ENCODE assay signal across 33 cellular contexts in the genomic region with DNA sequence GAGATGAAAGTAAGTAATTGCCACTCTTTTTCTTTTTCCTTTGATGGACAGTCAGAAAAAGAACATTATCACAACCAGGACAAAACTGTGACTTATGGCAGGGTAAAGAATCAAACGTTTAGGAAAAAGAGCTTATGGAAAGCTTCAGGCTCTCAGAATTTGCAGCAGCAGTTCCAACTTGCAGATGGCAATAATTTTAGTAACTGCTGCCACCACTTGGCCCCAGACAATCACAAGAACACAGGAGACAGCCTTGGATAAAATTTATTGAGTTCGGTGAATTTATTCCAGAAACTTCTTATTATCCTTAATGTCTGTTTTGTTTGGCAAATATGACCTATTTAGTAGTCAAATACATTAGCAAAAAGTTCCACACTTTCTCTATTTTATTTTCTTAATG.
A peak's percentile ranks its signal among the peaks of the same experiment; 100 is the strongest.
DNase-seq lines count a peak whose midpoint lies in the region; ATAC-seq and TF ChIP-seq lines count a peak whose summit lies in the region.
"Had no signal": no experiment of that assay in that cellular context is flagged by ENCODE, and none has a peak within 500 bp of the region (broad histone marks: within the 10 kb centered on the region; RNA-seq: fewer than 3 reads in every experiment).

No MANE protein-coding gene starts in this region.

- peak; percentile 35; the same call in 1 of the 2 replicates for ATAC-seq in PC-3
- ATAC-seq: right cardiac atrium had no signal

- POLR2A ChIA-PET in A673 (lab: Charles Lee; ENCODE audit: low non-redundant PET) (no interaction called here), PC-3 (lab: Charles Lee; ENCODE audit: unreplicated experiment) (no interaction called here)

- TF ChIP-seq EP300 in Ishikawa (IDR thresholded peaks at IDR 0.05; ENCODE audit: borderline replicate concordance) (no peak), tibial nerve (IDR thresholded peaks at IDR 0.05) (no peak)

- no peaks in the 10 kb centered on the region for H3K9me2 ChIP-seq in PC-3 (replicated peaks; ENCODE audit: low read length)

- CTCF ChIA-PET in A673 (lab: Charles Lee) (no interaction called here), PC-3 (lab: Charles Lee) (no interaction called here)

- no TSS peak for BruUV-seq in A673 (replicated peaks; lab: Mats Ljungman, UMichigan)
- BruUV-seq in PC-3 (replicated peaks; lab: Mats Ljungman, UMichigan), result no TSS peak

- H3K27ac ChIP-seq in A673 (ENCODE audit: low read depth, low read length, poor library complexity, severe bottlenecking) (no peak overlapping the region), PC-3 (ENCODE audit: low read length) (no peak overlapping the region), tibial nerve (no peak overlapping the region)
- H3K27ac ChIP-seq: colonic mucosa, HL-60, spleen, stomach, thyroid gland had no signal

- H3K79me2 ChIP-seq in PC-3 (ENCODE audit: low read length), result no peaks in the 10 kb centered on the region

- no peaks in the 10 kb centered on the region for H3K9me3 ChIP-seq in A673 (ENCODE audit: low read depth, low read length, poor library complexity, severe bottlenecking)
- no peaks in the 10 kb centered on the region for H3K9me3 ChIP-seq in PC-3 (ENCODE audit: low read length)
- no peaks in the 10 kb centered on the region for H3K9me3 ChIP-seq in tibial nerve
- H3K9me3 ChIP-seq: colonic mucosa, stomach, thyroid gland had no signal

- intact Hi-C loops in A673 (cut with micrococcal nuclease; ENCODE audit: unreplicated experiment), result no loop called here
- intact Hi-C loops in PC-3 (cut with micrococcal nuclease), result no loop called here

- H3K27me3 ChIP-seq in A673 (replicated peaks; ENCODE audit: insufficient read depth, low read depth, low read length, poor library complexity) (no peaks in the 10 kb centered on the region), PC-3 (ENCODE audit: low read length) (no peaks in the 10 kb centered on the region), tibial nerve (no peaks in the 10 kb centered on the region)
- H3K27me3 ChIP-seq: colonic mucosa, spleen, stomach, thyroid gland had no signal

- no peaks in the 10 kb centered on the region for H3F3A ChIP-seq in PC-3 (ENCODE audit: low read length, unreplicated experiment)

- no peaks in the 10 kb centered on the region for H4K20me1 ChIP-seq in PC-3 (ENCODE audit: low read length)

- H2AFZ ChIP-seq in PC-3 (ENCODE audit: low read length), result no peak overlapping the region

- no peak for TF ChIP-seq POLR2A in tibial nerve (IDR thresholded peaks at IDR 0.05)

- H3K4me3 ChIP-seq in A673 (ENCODE audit: low read depth, low read length, poor library complexity, severe bottlenecking) (no peak overlapping the region), PC-3 (ENCODE audit: low read length) (no peak overlapping the region), epithelial cell of esophagus (ENCODE audit: low read length) (no peak overlapping the region), tibial nerve (no peak overlapping the region)
- H3K4me3 ChIP-seq: colonic mucosa, spleen, stomach, thyroid gland had no signal

- no peak overlapping the region for H3K9ac ChIP-seq in PC-3 (ENCODE audit: low read length)

- H3K36me3 ChIP-seq in A673 (ENCODE audit: insufficient read depth, low read length, poor library complexity, severe bottlenecking), result no peaks in the 10 kb centered on the region
- no peaks in the 10 kb centered on the region for H3K36me3 ChIP-seq in PC-3 (ENCODE audit: low read depth, low read length)
- no peaks in the 10 kb centered on the region for H3K36me3 ChIP-seq in tibial nerve
- H3K36me3 ChIP-seq: colonic mucosa, spleen, stomach, thyroid gland had no signal

- H3K4me1 ChIP-seq in A673 (ENCODE audit: insufficient read depth, low read length, poor library complexity, severe bottlenecking), result no peaks in the 10 kb centered on the region
- peaks cover 3% of the 10 kb centered on the region; the same call in 1 of the 2 replicates for H3K4me1 ChIP-seq in PC-3 (ENCODE audit: insufficient read depth, low read length)
- H3K4me1 ChIP-seq in tibial nerve, result no peaks in the 10 kb centered on the region
- H3K4me1 ChIP-seq: colonic mucosa, spleen, stomach, thyroid gland had no signal

- TF ChIP-seq CTCF in A673 (conservative IDR thresholded peaks at IDR 0.05; ENCODE audit: low read depth, low read length) (peak; percentile 30; the same call in 1 of the 2 replicates), PC-3 (conservative IDR thresholded peaks at IDR 0.05; ENCODE audit: low read depth, low read length) (peak; percentile 31; the same call in 1 of the 2 replicates), epithelial cell of esophagus (IDR thresholded peaks at IDR 0.05; ENCODE audit: insufficient read depth, low read depth, low read length, missing control alignments) (peak; percentile 25), tibial nerve (IDR thresholded peaks at IDR 0.05) (no peak)

- DNase-seq in A673 (ENCODE audit: low spot score), result no peak
- no peak for DNase-seq in PC-3
- peak; percentile 8 for DNase-seq in epithelial cell of esophagus (ENCODE audit: low read depth)
- DNase-seq in iPS-NIHi11 (ENCODE audit: low spot score), result no peak
- no peak for DNase-seq in tibial nerve (ENCODE audit: low spot score in 2 of 2)
- DNase-seq in hepatic stellate cell (ENCODE audit: low spot score), result no peak
- DNase-seq: activated CD4-positive, alpha-beta T cell treated with anti-CD3 and anti-CD28 coated beads, Interleukin-2, amount 50 U/mL, for 1 hour; activated CD4-positive, CD25-positive, alpha-beta regulatory T cell; activated gamma-delta T cell; activated naive CD8-positive, alpha-beta T cell treated with anti-CD3 and anti-CD28 coated beads for 36 hours; activated T-cell treated with anti-CD3 and anti-CD28 coated beads, Interleukin-2, amount 50 U/mL, for 1 hour; aorta; C1 segment of cervical spinal cord; colonic mucosa; DMS79 treated with DMSO at 0.1 percent for 48 hours; effector CD4-positive, alpha-beta T cell; erythroblast; GDM1; H7; head of caudate nucleus; kidney; MV-4-11; NCI-H1436 treated with DMSO at 0.1 percent for 48 hours; NCI-H2171 treated with DMSO at 0.1 percent for 48 hours; NCI-H510A treated with DMSO at 0.1 percent for 48 hours; posterior cingulate gyrus; right cardiac atrium; spleen; stimulated activated CD8-positive, alpha-beta memory T cell treated with anti-CD3 and anti-CD28 coated beads, Interleukin-4, amount 100 ng/mL, for 48 hours; stomach; thyroid gland had no signal

- peak; percentile 19; the same call in 1 of the 2 replicates for TF ChIP-seq RAD21 in Ishikawa (IDR thresholded peaks at IDR 0.05; ENCODE audit: low read depth)

- 25 to 30% methylated on average over 2 of the region's 2 CpGs for WGBS in tibial nerve, 2 donors

- H3K4me2 ChIP-seq in PC-3 (ENCODE audit: low read length), result no peak overlapping the region

TF ChIP-seq in Ishikawa, 13 proteins besides CTCF, POLR2A, EP300 and RAD21:
- TF ChIP-seq TCF12 (IDR thresholded peaks at IDR 0.05; ENCODE audit: low read depth) (no peak), FOXM1 (IDR thresholded peaks at IDR 0.05; ENCODE audit: borderline replicate concordance, low read depth) (no peak), ZBTB7A (IDR thresholded peaks at IDR 0.05; ENCODE audit: low read depth) (no peak), CEBPB (IDR thresholded peaks at IDR 0.05) (no peak), NFIC (IDR thresholded peaks at IDR 0.05) (no peak), TEAD4 (IDR thresholded peaks at IDR 0.05) (no peak), YY1 (IDR thresholded peaks at IDR 0.05; ENCODE audit: low read depth) (no peak), EGR1 (IDR thresholded peaks at IDR 0.05) (no peak), CREB1 (IDR thresholded peaks at IDR 0.05; ENCODE audit: low read depth) (no peak), TAF1 (IDR thresholded peaks at IDR 0.05; ENCODE audit: low read depth) (no peak)
- TF ChIP-seq, protein P1, sequence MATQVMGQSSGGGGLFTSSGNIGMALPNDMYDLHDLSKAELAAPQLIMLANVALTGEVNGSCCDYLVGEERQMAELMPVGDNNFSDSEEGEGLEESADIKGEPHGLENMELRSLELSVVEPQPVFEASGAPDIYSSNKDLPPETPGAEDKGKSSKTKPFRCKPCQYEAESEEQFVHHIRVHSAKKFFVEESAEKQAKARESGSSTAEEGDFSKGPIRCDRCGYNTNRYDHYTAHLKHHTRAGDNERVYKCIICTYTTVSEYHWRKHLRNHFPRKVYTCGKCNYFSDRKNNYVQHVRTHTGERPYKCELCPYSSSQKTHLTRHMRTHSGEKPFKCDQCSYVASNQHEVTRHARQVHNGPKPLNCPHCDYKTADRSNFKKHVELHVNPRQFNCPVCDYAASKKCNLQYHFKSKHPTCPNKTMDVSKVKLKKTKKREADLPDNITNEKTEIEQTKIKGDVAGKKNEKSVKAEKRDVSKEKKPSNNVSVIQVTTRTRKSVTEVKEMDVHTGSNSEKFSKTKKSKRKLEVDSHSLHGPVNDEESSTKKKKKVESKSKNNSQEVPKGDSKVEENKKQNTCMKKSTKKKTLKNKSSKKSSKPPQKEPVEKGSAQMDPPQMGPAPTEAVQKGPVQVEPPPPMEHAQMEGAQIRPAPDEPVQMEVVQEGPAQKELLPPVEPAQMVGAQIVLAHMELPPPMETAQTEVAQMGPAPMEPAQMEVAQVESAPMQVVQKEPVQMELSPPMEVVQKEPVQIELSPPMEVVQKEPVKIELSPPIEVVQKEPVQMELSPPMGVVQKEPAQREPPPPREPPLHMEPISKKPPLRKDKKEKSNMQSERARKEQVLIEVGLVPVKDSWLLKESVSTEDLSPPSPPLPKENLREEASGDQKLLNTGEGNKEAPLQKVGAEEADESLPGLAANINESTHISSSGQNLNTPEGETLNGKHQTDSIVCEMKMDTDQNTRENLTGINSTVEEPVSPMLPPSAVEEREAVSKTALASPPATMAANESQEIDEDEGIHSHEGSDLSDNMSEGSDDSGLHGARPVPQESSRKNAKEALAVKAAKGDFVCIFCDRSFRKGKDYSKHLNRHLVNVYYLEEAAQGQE (IDR thresholded peaks at IDR 0.05; ENCODE audit: low read depth), result no peak
- TF ChIP-seq, protein P2, sequence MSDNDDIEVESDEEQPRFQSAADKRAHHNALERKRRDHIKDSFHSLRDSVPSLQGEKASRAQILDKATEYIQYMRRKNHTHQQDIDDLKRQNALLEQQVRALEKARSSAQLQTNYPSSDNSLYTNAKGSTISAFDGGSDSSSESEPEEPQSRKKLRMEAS (IDR thresholded peaks at IDR 0.05), result no peak
- TF ChIP-seq, protein P3, sequence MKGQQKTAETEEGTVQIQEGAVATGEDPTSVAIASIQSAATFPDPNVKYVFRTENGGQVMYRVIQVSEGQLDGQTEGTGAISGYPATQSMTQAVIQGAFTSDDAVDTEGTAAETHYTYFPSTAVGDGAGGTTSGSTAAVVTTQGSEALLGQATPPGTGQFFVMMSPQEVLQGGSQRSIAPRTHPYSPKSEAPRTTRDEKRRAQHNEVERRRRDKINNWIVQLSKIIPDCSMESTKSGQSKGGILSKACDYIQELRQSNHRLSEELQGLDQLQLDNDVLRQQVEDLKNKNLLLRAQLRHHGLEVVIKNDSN (IDR thresholded peaks at IDR 0.05), result no peak

Comparison
In these comparisons a context has a peak if more than half of its experiments do, and no peak if none do; other contexts are left out.
1. CTCF ChIP-seq: peak in A673 (single experiment), PC-3 (single experiment) and epithelial cell of esophagus (single experiment); none in tibial nerve (0 of 5).